Comparison of ENCODE assay signal across 18 cellular contexts in the genomic region with DNA sequence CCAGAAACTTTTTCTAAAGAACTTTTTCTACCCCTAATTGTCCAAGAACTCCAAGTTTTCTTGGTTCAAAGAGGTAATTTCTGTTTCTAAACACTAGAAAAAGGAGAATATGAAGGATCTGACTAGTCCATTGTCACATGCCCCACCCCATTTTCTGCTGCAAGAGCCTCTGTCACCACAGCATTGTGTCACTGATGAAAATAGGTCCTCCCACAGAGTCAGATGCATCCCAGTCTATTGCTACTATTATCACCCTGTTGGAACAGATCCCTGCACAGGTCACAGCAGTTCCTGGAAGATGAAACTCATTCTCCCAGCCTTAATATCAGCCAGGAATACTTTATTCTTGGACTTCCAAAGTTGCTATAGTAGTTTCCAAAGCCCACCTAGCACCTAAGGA. TPM values are rescaled to one million over a fixed set of nuclear protein-coding genes. Genes with fewer than 3 reads are reported as not detected.
"Had no signal": no experiment of that assay in that cellular context is flagged by ENCODE, and none has a peak within 500 bp of the region (broad histone marks: within the 10 kb centered on the region; RNA-seq: fewer than 3 reads in every experiment).

No MANE protein-coding gene starts in this region.

- H3K4me2 ChIP-seq: smooth muscle cell had no signal

- H3K27ac ChIP-seq: epithelial cell of prostate, gastrocnemius medialis, transverse colon had no signal

- H3K4me1 ChIP-seq: gastrocnemius medialis, transverse colon had no signal

- H3K9me3 ChIP-seq: gastrocnemius medialis, transverse colon had no signal

- H3K36me3 ChIP-seq: gastrocnemius medialis, transverse colon had no signal

- DNase-seq: activated naive CD4-positive, alpha-beta T cell treated with anti-CD3 and anti-CD28 coated beads, Interleukin-2, amount 50 U/mL, for 16 hours; activated T-cell treated with anti-CD3 and anti-CD28 coated beads, Interleukin-2, amount 50 U/mL, for 1 hour; amniotic stem cell; effector memory CD4-positive, alpha-beta T cell; gastrocnemius medialis; hippocampal formation; midbrain; naive thymus-derived CD4-positive, alpha-beta T cell; posterior cingulate gyrus; T-helper 2 cell; transverse colon had no signal

- ATAC-seq: activated CD4-positive, CD25-positive, alpha-beta regulatory T cell treated with anti-CD3 and anti-CD28 coated beads, Interleukin-2, amount 50 U/mL, for 24 hours; gastrocnemius medialis; naive thymus-derived CD4-positive, alpha-beta T cell; stimulated activated effector memory CD8-positive, alpha-beta T cell treated with anti-CD3 and anti-CD28 coated beads, Interleukin-12 subunit alpha, Interleukin-12 subunit beta, amount 100 ng/mL, for 72 hours had no signal

- H3K27me3 ChIP-seq: gastrocnemius medialis, transverse colon had no signal

- H3K4me3 ChIP-seq: gastrocnemius medialis, lung, smooth muscle cell, transverse colon had no signal

RNA-seq across cellular contexts. Expression of gene CFTR, which starts 7.5 kb away (rescaled TPM):
- total RNA-seq: naive thymus-derived CD4-positive, alpha-beta T cell had no signal
- polyA plus RNA-seq: naive thymus-derived CD4-positive, alpha-beta T cell had no signal

RNA-seq across cellular contexts. Expression of gene ASZ1, which starts 45.0 kb away (rescaled TPM):
- total RNA-seq: gastrocnemius medialis; kidney epithelial cell; naive thymus-derived CD4-positive, alpha-beta T cell; smooth muscle cell; subcutaneous adipose tissue; transverse colon had no signal
- polyA plus RNA-seq: naive thymus-derived CD4-positive, alpha-beta T cell; smooth muscle cell had no signal
